In the genomic region with DNA sequence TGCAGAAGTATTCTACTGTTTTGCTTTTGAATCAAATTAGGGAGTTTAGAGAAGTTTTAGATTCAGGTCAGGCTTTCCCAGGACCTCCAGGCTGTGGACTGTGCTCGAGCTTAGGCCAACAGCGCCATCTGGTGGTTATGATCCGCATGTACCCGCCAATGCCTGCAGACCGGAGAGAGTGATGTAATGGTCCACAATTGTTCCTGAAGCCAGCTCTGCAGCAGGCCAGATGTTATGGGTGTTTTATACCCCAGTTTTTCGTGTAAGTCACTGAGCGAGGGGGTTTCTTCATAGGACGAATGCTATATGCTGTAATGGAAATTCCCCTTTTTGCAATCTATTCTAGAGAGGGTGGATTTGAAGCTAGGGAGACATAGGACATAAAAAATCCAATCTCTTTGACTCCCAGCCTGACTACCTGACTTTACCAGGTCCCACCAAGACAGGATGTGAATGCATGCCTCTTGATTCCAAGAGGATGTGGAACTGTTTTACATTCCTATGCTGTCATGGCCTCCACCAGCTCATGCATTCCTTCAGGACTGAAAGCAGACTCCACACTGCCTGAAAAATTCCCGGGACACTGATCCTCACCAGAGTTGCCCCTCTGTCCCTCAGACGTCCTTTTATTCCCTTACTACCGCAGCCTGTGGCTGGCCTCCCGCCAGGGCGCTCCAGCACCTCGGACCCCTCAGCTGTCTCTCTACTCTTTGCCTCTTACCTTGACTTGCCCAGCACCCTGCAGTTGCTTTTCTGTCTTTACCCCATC, we compare ENCODE assay signal across 8 cellular contexts. TPM values are rescaled to one million over a fixed set of nuclear protein-coding genes. Genes with fewer than 3 reads are reported as not detected.
DNase-seq lines count a peak whose midpoint lies in the region; ATAC-seq and TF ChIP-seq lines count a peak whose summit lies in the region.

No MANE protein-coding gene starts in this region.

- TF ChIP-seq CTCF in Peyer's patch (IDR thresholded peaks at IDR 0.05) (peak; percentile 82 to 93 (median 90)), fibroblast of villous mesenchyme (IDR thresholded peaks at IDR 0.05; ENCODE audit: insufficient read depth, low read depth, low read length) (peak; percentile 90), nephron progenitor cell (IDR thresholded peaks at IDR 0.05) (peak; percentile 95)

- peak overlapping the region; percentile 52 for H3K4me3 Mint-ChIP-seq in activated T-helper 17 cell treated with anti-CD3 and anti-CD28 coated beads, Interleukin-2, amount 50 U/mL, for 72 hours
- peak overlapping the region; percentile 82 for H3K4me3 Mint-ChIP-seq in nephron progenitor cell
- peak overlapping the region; percentile 78 for H3K4me3 Mint-ChIP-seq in stimulated activated naive CD8-positive, alpha-beta T cell treated with anti-CD3 and anti-CD28 coated beads, Interleukin-15, Interleukin-2, amounts not matched to agents 100 ng/mL and 50 ng/mL, for 24 hours

- H3K27ac Mint-ChIP-seq in activated T-helper 17 cell treated with anti-CD3 and anti-CD28 coated beads, Interleukin-2, amount 50 U/mL, for 72 hours = no peak overlapping the region
- H3K27ac Mint-ChIP-seq in nephron progenitor cell = no peak overlapping the region
- H3K27ac Mint-ChIP-seq in stimulated activated naive CD8-positive, alpha-beta T cell treated with anti-CD3 and anti-CD28 coated beads, Interleukin-15, Interleukin-2, amounts not matched to agents 100 ng/mL and 50 ng/mL, for 24 hours = peak overlapping the region; percentile 22

- DNase-seq in DMS53 (lab: John Stamatoyannopoulos, UW) = peak; percentile 87
- peak; percentile 80 to 91 (median 84) for DNase-seq in Peyer's patch
- peak; percentile 79 for DNase-seq in fibroblast of villous mesenchyme (ENCODE audit: low read depth)
- peak; percentile 90 for DNase-seq in nephron progenitor cell

- H3K36me3 Mint-ChIP-seq in activated T-helper 17 cell treated with anti-CD3 and anti-CD28 coated beads, Interleukin-2, amount 50 U/mL, for 72 hours (ENCODE audit: low read depth) = no peaks in the 10 kb centered on the region
- no peaks in the 10 kb centered on the region for H3K36me3 Mint-ChIP-seq in nephron progenitor cell (ENCODE audit: low read depth)
- H3K36me3 Mint-ChIP-seq in stimulated activated naive CD8-positive, alpha-beta T cell treated with anti-CD3 and anti-CD28 coated beads, Interleukin-15, Interleukin-2, amounts not matched to agents 100 ng/mL and 50 ng/mL, for 24 hours (ENCODE audit: low read depth) = no peaks in the 10 kb centered on the region

- peak overlapping the region; percentile 72 for H3K9ac ChIP-seq in HUES6 (ENCODE audit: low read length)

- no peaks in the 10 kb centered on the region for H3K9me3 Mint-ChIP-seq in activated T-helper 17 cell treated with anti-CD3 and anti-CD28 coated beads, Interleukin-2, amount 50 U/mL, for 72 hours
- no peaks in the 10 kb centered on the region for H3K9me3 Mint-ChIP-seq in nephron progenitor cell
- no peaks in the 10 kb centered on the region for H3K9me3 Mint-ChIP-seq in stimulated activated naive CD8-positive, alpha-beta T cell treated with anti-CD3 and anti-CD28 coated beads, Interleukin-15, Interleukin-2, amounts not matched to agents 100 ng/mL and 50 ng/mL, for 24 hours

- no peak for TF ChIP-seq POLR2A in Peyer's patch (IDR thresholded peaks at IDR 0.05)

- H3K27me3 ChIP-seq in HUES6 (ENCODE audit: control insufficient read depth, insufficient read depth, low read length) (peaks cover 28% of the 10 kb centered on the region), Peyer's patch (peaks cover 0 to 16% of the 10 kb centered on the region in 2 donors)

- peaks cover 4% of the 10 kb centered on the region for H3K4me1 Mint-ChIP-seq in activated T-helper 17 cell treated with anti-CD3 and anti-CD28 coated beads, Interleukin-2, amount 50 U/mL, for 72 hours
- H3K4me1 Mint-ChIP-seq in nephron progenitor cell = peaks cover 13% of the 10 kb centered on the region
- peaks cover 5% of the 10 kb centered on the region for H3K4me1 Mint-ChIP-seq in stimulated activated naive CD8-positive, alpha-beta T cell treated with anti-CD3 and anti-CD28 coated beads, Interleukin-15, Interleukin-2, amounts not matched to agents 100 ng/mL and 50 ng/mL, for 24 hours (ENCODE audit: low read depth)

- peak overlapping the region; percentile 58 for H3K4me3 ChIP-seq in HUES6 (ENCODE audit: low read depth, low read length)
- peak overlapping the region; percentile 2 to 45 (median 34) for H3K4me3 ChIP-seq in Peyer's patch
- peak overlapping the region; percentile 38 for H3K4me3 ChIP-seq in fibroblast of villous mesenchyme (ENCODE audit: low read depth, low read length)

- H3K4me1 ChIP-seq in HUES6 (ENCODE audit: control insufficient read depth, insufficient read depth, low read length) (peaks cover 8% of the 10 kb centered on the region), Peyer's patch (peaks cover 0 to 11% (median 5%) of the 10 kb centered on the region in 4 donors)

- H3K27ac ChIP-seq in HUES6 (ENCODE audit: low read depth, low read length) (no peak overlapping the region), Peyer's patch (peak overlapping the region in 1 of 4 donors; percentile 0)

- peaks cover 24% of the 10 kb centered on the region for H3K27me3 Mint-ChIP-seq in activated T-helper 17 cell treated with anti-CD3 and anti-CD28 coated beads, Interleukin-2, amount 50 U/mL, for 72 hours
- H3K27me3 Mint-ChIP-seq in nephron progenitor cell (ENCODE audit: low read depth, poor library complexity) = peaks cover 53% of the 10 kb centered on the region
- H3K27me3 Mint-ChIP-seq in stimulated activated naive CD8-positive, alpha-beta T cell treated with anti-CD3 and anti-CD28 coated beads, Interleukin-15, Interleukin-2, amounts not matched to agents 100 ng/mL and 50 ng/mL, for 24 hours = peaks cover 49% of the 10 kb centered on the region

- H3K9me3 ChIP-seq in HUES6 (ENCODE audit: control insufficient read depth, insufficient read depth, low read depth, low read length) (peaks cover 5% of the 10 kb centered on the region; the same call in 1 of the 2 replicates), Peyer's patch (no peaks in the 10 kb centered on the region)

- peak; percentile 90 for ATAC-seq in GM21447 (IDR thresholded peaks at IDR 0.05; ENCODE audit: unreplicated experiment)
- ATAC-seq in activated T-helper 17 cell treated with anti-CD3 and anti-CD28 coated beads, Interleukin-2, amount 50 U/mL, for 72 hours (replicated peaks) = peak; percentile 97

- H3K36me3 ChIP-seq in HUES6 (ENCODE audit: control insufficient read depth, insufficient read depth, low read length) = no peaks in the 10 kb centered on the region
- no peaks in the 10 kb centered on the region for H3K36me3 ChIP-seq in Peyer's patch

RNA-seq across cellular contexts. Expression of a gene that starts 41.2 kb away (rescaled TPM):
- total RNA-seq in Peyer's patch (10 to 100 TPM in 1 of 4 donors, 1 to 10 TPM in 1, not detected in 2; 1.7 to 39.6 TPM), fibroblast of villous mesenchyme (not detected in 2 replicates)
- not detected for total RNA-seq in activated T-helper 17 cell treated with anti-CD3 and anti-CD28 coated beads, Interleukin-2, amount 50 U/mL, for 72 hours
